Comparison of ENCODE assay signal across 8 cellular contexts in genomic region chr11:118914178-118914918, GRCh38. TPM values are rescaled to one million over a fixed set of nuclear protein-coding genes. Genes with fewer than 3 reads are reported as not detected.
A peak's percentile ranks its signal among the peaks of the same experiment; 100 is the strongest.
DNase-seq lines count a peak whose midpoint lies in the region; ATAC-seq and TF ChIP-seq lines count a peak whose summit lies in the region.

No MANE protein-coding gene starts in this region.

- peaks cover 8% of the 10 kb centered on the region for H3K36me3 Mint-ChIP-seq in activated CD4-positive, alpha-beta memory T cell treated with anti-CD3 and anti-CD28 coated beads, Interleukin-2, amount 10 ng/mL, durations not matched to agents 7 days and 5 days (ENCODE audit: low read depth)

- H3K27me3 ChIP-seq in ACC112 (ENCODE audit: insufficient read depth, low read length) (no peaks in the 10 kb centered on the region), trophoblast cell (ENCODE audit: insufficient read depth, low read length) (no peaks in the 10 kb centered on the region)

- no peaks in the 10 kb centered on the region for H3K9me3 Mint-ChIP-seq in activated CD4-positive, alpha-beta memory T cell treated with anti-CD3 and anti-CD28 coated beads, Interleukin-2, amount 10 ng/mL, durations not matched to agents 7 days and 5 days

- H3K4me3 ChIP-seq in ACC112 (ENCODE audit: low read depth, low read length): no peak overlapping the region
- peak overlapping the region; percentile 12 for H3K4me3 ChIP-seq in epithelial cell of esophagus (ENCODE audit: low read length)
- H3K4me3 ChIP-seq in trophoblast cell (ENCODE audit: low read depth, low read length): no peak overlapping the region

- H3K4me2 ChIP-seq in trophoblast cell (ENCODE audit: low read length): no peak overlapping the region

- peak overlapping the region; percentile 66 for H3K14ac ChIP-seq in trophoblast cell (ENCODE audit: low read length)

- peak overlapping the region; percentile 82 for H4K91ac ChIP-seq in trophoblast cell (ENCODE audit: low read depth, low read length)

- POLR2A ChIA-PET in activated CD4-positive, alpha-beta memory T cell treated with anti-CD3 and anti-CD28 coated beads, Interleukin-2, amount 10 ng/mL, durations not matched to agents 7 days and 5 days (lab: Charles Lee): interaction anchor here (0.7 to 5.7 kb wide), 7 partner anchors 19 to 342 kb away, joined by 3 to 72 read pairs (median 6); partner anchors contain the start of genes ARCN1 and DDX6

- H3K27ac ChIP-seq in ACC112 (ENCODE audit: low read depth, low read length) (peak overlapping the region; percentile 99), trophoblast cell (ENCODE audit: low read depth, low read length) (peak overlapping the region; percentile 100)

- H3K18ac ChIP-seq in trophoblast cell (ENCODE audit: low read length): peak overlapping the region; percentile 38

- peaks cover 88% of the 10 kb centered on the region for H3K4me1 Mint-ChIP-seq in activated CD4-positive, alpha-beta memory T cell treated with anti-CD3 and anti-CD28 coated beads, Interleukin-2, amount 10 ng/mL, durations not matched to agents 7 days and 5 days

- H3K4me3 Mint-ChIP-seq in activated CD4-positive, alpha-beta memory T cell treated with anti-CD3 and anti-CD28 coated beads, Interleukin-2, amount 10 ng/mL, durations not matched to agents 7 days and 5 days: peak overlapping the region; percentile 71

- H2BK5ac ChIP-seq in trophoblast cell (ENCODE audit: low read depth, low read length, poor library complexity): peak overlapping the region; percentile 43

- peaks cover 78% of the 10 kb centered on the region for H3K79me1 ChIP-seq in trophoblast cell (ENCODE audit: low read length)

- H3K27me3 Mint-ChIP-seq in activated CD4-positive, alpha-beta memory T cell treated with anti-CD3 and anti-CD28 coated beads, Interleukin-2, amount 10 ng/mL, durations not matched to agents 7 days and 5 days: no peaks in the 10 kb centered on the region

- peak overlapping the region; percentile 40 for H4K8ac ChIP-seq in trophoblast cell (ENCODE audit: low read depth, low read length)

- H3K23ac ChIP-seq in trophoblast cell (ENCODE audit: low read length): no peak overlapping the region

- H3K27ac Mint-ChIP-seq in activated CD4-positive, alpha-beta memory T cell treated with anti-CD3 and anti-CD28 coated beads, Interleukin-2, amount 10 ng/mL, durations not matched to agents 7 days and 5 days: peak overlapping the region; percentile 92

- ATAC-seq in GM18498 (IDR thresholded peaks at IDR 0.05; ENCODE audit: unreplicated experiment): no peak
- no peak for ATAC-seq in GM18861 (IDR thresholded peaks at IDR 0.05; ENCODE audit: unreplicated experiment)

- no peak overlapping the region for H2AFZ ChIP-seq in ACC112 (ENCODE audit: low read length, unreplicated experiment)
- H2AFZ ChIP-seq in trophoblast cell (ENCODE audit: insufficient read depth, low read length, poor library complexity): no peak overlapping the region

- H3K9me3 ChIP-seq in trophoblast cell (ENCODE audit: insufficient read depth, low read depth, low read length): no peaks in the 10 kb centered on the region

- no peak for TF ChIP-seq CTCF in epithelial cell of esophagus (IDR thresholded peaks at IDR 0.05; ENCODE audit: insufficient read depth, low read depth, low read length, missing control alignments)

- DNase-seq in HK-2 (ENCODE audit: unreplicated experiment) (peak; percentile 64), epithelial cell of esophagus (ENCODE audit: low read depth) (no peak), trophoblast cell (no peak), HCEC 1CT (no peak)
- DNase-seq in activated CD4-positive, alpha-beta memory T cell treated with anti-CD3 and anti-CD28 coated beads, Interleukin-2, amount 10 ng/mL, durations not matched to agents 7 days and 5 days: peak; percentile 84

- no CpG with 5 or more reads among the region's 15 CpGs for WGBS in trophoblast cell (ENCODE audit: extremely low coverage, insufficient coverage, insufficient read length)

- H2AK5ac ChIP-seq in trophoblast cell (ENCODE audit: low read length): peak overlapping the region; percentile 71

- H2BK120ac ChIP-seq in trophoblast cell (ENCODE audit: insufficient read depth, low read length, poor library complexity): no peak overlapping the region

- CTCF ChIA-PET in activated CD4-positive, alpha-beta memory T cell treated with anti-CD3 and anti-CD28 coated beads, Interleukin-2, amount 10 ng/mL, durations not matched to agents 7 days and 5 days (lab: Charles Lee): interaction anchor here (0.5 to 9.8 kb wide), 7 partner anchors 12 to 306 kb away, joined by 3 to 270 read pairs (median 4); partner anchors contain the start of gene BCL9L

- H3K79me2 ChIP-seq in ACC112 (ENCODE audit: control insufficient read depth, insufficient read depth, low read length, unreplicated experiment) (peaks cover 64% of the 10 kb centered on the region), trophoblast cell (ENCODE audit: control insufficient read depth, insufficient read depth, low read length, poor library complexity) (peaks cover 61% of the 10 kb centered on the region)

- H3K36me3 ChIP-seq in ACC112 (ENCODE audit: insufficient read depth, low read length) (no peaks in the 10 kb centered on the region), trophoblast cell (ENCODE audit: control insufficient read depth in 1 of 2, insufficient read depth in 2 of 2, low read length in 2 of 2) (peaks cover 15 to 16% of the 10 kb centered on the region in 2 experiments)

- peak overlapping the region; percentile 83 for H2BK12ac ChIP-seq in trophoblast cell (ENCODE audit: low read length)

- H4K12ac ChIP-seq in trophoblast cell (ENCODE audit: low read depth, low read length): no peak overlapping the region

- no peak overlapping the region for H3K9ac ChIP-seq in trophoblast cell (ENCODE audit: low read length)

- H3K4me1 ChIP-seq in ACC112 (ENCODE audit: control insufficient read depth, insufficient read depth, low read length, unreplicated experiment) (peaks cover 91% of the 10 kb centered on the region), trophoblast cell (ENCODE audit: control insufficient read depth in 1 of 2, insufficient read depth in 2 of 2, low read length in 2 of 2) (peaks cover 73 to 85% of the 10 kb centered on the region in 2 experiments)

- H3K4ac ChIP-seq in trophoblast cell (ENCODE audit: low read depth, low read length): peak overlapping the region; percentile 73

RNA-seq across cellular contexts. Expression of gene BCL9L, which starts 11.4 kb away (rescaled TPM):
- total RNA-seq in activated CD4-positive, alpha-beta memory T cell treated with anti-CD3 and anti-CD28 coated beads, Interleukin-2, amount 10 ng/mL, durations not matched to agents 7 days and 5 days: 10 to 100 TPM; 56.8 to 62.5 TPM
- polyA plus RNA-seq in trophoblast cell (2013): 187 and 191 TPM in 2 replicates

RNA-seq across cellular contexts. Expression of gene CXCR5, which starts 30.7 kb away (rescaled TPM):
- total RNA-seq in activated CD4-positive, alpha-beta memory T cell treated with anti-CD3 and anti-CD28 coated beads, Interleukin-2, amount 10 ng/mL, durations not matched to agents 7 days and 5 days: under 1 TPM; 0.83 to 0.86 TPM
- 0.03 and 0.06 TPM in 2 replicates for polyA plus RNA-seq in trophoblast cell (2013)

RNA-seq across cellular contexts. Expression of gene UPK2, which starts 41.8 kb away (rescaled TPM):
- not detected for total RNA-seq in activated CD4-positive, alpha-beta memory T cell treated with anti-CD3 and anti-CD28 coated beads, Interleukin-2, amount 10 ng/mL, durations not matched to agents 7 days and 5 days
- polyA plus RNA-seq in trophoblast cell (2013): 2.8 and 3.2 TPM in 2 replicates

RNA-seq across cellular contexts. Expression of gene FOXR1, which starts 57.2 kb away (rescaled TPM):
- not detected for total RNA-seq in activated CD4-positive, alpha-beta memory T cell treated with anti-CD3 and anti-CD28 coated beads, Interleukin-2, amount 10 ng/mL, durations not matched to agents 7 days and 5 days
- not detected in 2 replicates for polyA plus RNA-seq in trophoblast cell (2013)

Comparison
In these comparisons a context has a peak if more than half of its experiments do, and no peak if none do; other contexts are left out.
1. DNase-seq: peak in HK-2 (single experiment) and activated CD4-positive, alpha-beta memory T cell treated with anti-CD3 and anti-CD28 coated beads, Interleukin-2, amount 10 ng/mL, durations not matched to agents 7 days and 5 days (single experiment); none in epithelial cell of esophagus (single experiment), trophoblast cell (0 of 2) and HCEC 1CT (single experiment).